2 cellular contexts compared by ENCODE assay signal in the genomic region with DNA sequence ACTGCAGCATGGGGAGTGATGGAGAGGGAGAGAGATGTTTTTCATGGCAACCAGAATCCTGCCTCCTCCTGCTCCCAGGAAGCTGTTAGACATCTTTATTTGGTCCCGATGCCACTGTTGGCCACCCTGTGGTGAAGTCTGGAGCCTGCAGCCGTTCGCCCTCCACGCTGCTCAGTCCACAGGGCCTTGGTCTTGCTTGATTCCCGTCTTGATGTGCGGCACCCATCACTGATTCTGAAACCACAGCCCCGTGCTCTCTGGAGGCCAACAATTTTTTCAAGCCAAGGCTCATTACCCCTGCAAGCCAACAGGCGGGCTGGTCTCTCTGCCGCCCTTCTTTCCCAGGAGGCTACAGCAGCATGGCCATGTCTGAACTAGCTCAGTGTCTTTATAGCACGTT.
TF ChIP-seq lines count a peak whose summit lies in the region.

No MANE protein-coding gene starts in this region.

TF ChIP-seq in HCT116, 20 proteins besides CTCF, POLR2A, EP300 and RAD21:
- no peak for TF ChIP-seq YY1 (IDR thresholded peaks at IDR 0.05; ENCODE audit: extremely low read depth, insufficient replicate concordance, low read depth, low read length)
- TF ChIP-seq JUND (IDR thresholded peaks at IDR 0.05), result no peak
- TF ChIP-seq EZH2phosphoT487 (IDR thresholded peaks at IDR 0.05; ENCODE audit: borderline replicate concordance), result no peak
- no peak for TF ChIP-seq EGR1 (IDR thresholded peaks at IDR 0.05; ENCODE audit: low read depth)
- TF ChIP-seq FOSL1 (IDR thresholded peaks at IDR 0.05; ENCODE audit: low read depth), result no peak
- no peak for TF ChIP-seq MAX (IDR thresholded peaks at IDR 0.05)
- TF ChIP-seq EZH2 (IDR thresholded peaks at IDR 0.05), result no peak
- TF ChIP-seq, protein P1, sequence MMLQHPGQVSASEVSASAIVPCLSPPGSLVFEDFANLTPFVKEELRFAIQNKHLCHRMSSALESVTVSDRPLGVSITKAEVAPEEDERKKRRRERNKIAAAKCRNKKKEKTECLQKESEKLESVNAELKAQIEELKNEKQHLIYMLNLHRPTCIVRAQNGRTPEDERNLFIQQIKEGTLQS (IDR thresholded peaks at IDR 0.05), result no peak
- TF ChIP-seq SP1 (IDR thresholded peaks at IDR 0.05; ENCODE audit: low read depth), result no peak
- TF ChIP-seq CBX3 (IDR thresholded peaks at IDR 0.05; ENCODE audit: low read depth), result no peak
- no peak for TF ChIP-seq TCF7L2 (IDR thresholded peaks at IDR 0.05; ENCODE audit: borderline replicate concordance, extremely low read depth, insufficient read depth, insufficient read length)
- no peak for TF ChIP-seq SRF (IDR thresholded peaks at IDR 0.05; ENCODE audit: low read depth)
- no peak for TF ChIP-seq ZNF274 (IDR thresholded peaks at IDR 0.05; ENCODE audit: low read depth, low read length)
- no peak for TF ChIP-seq ZFX (IDR thresholded peaks at IDR 0.05)
- no peak for TF ChIP-seq REST (IDR thresholded peaks at IDR 0.05; ENCODE audit: low read depth)
- TF ChIP-seq SIN3A (IDR thresholded peaks at IDR 0.05; ENCODE audit: low read depth), result no peak

TF ChIP-seq in HepG2, 621 proteins besides CTCF, POLR2A, EP300 and RAD21:
- peak; percentile 39; the same call in 1 of the 2 replicates for TF ChIP-seq SMC3 (IDR thresholded peaks at IDR 0.05; ENCODE audit: low read length)
- no peak for TF ChIP-seq ZNF761 (CRISPR knock-in tag; conservative IDR thresholded peaks at IDR 0.05)
